In genomic region chr10:74898201-74898976, GRCh38 we compare ENCODE assay signal across 8 cellular contexts.
DNase-seq lines count a peak whose midpoint lies in the region; ATAC-seq and TF ChIP-seq lines count a peak whose summit lies in the region.

No MANE protein-coding gene starts in this region.

- H3K27ac ChIP-seq in HEK293 (ENCODE audit: extremely low read depth, low read depth, low read length) (no peak overlapping the region), OCI-LY1 (ENCODE audit: low read depth, low read length, poor library complexity, severe bottlenecking) (peak overlapping the region; percentile 1)

- H3F3A ChIP-seq in OCI-LY1 (ENCODE audit: insufficient read depth, low read length): no peaks in the 10 kb centered on the region

- CTCF ChIA-PET in HEK293 (lab: Yijun Ruan, JAX): interaction anchor here (0.6 to 0.9 kb wide), 2 partner anchors 123 to 433 kb away, joined by 4 read pairs; no protein-coding TSS in a partner anchor

- no peaks in the 10 kb centered on the region for H3K9me3 ChIP-seq in HEK293 (ENCODE audit: control insufficient read depth, insufficient read depth, low read depth, low read length)
- no peaks in the 10 kb centered on the region for H3K9me3 ChIP-seq in OCI-LY1 (ENCODE audit: low read length)

- no peaks in the 10 kb centered on the region for H3K9me2 ChIP-seq in OCI-LY1 (ENCODE audit: low read depth, low read length)

- peak; percentile 64 for ATAC-seq in GM18517 (IDR thresholded peaks at IDR 0.05; ENCODE audit: unreplicated experiment)

- H3K27me3 ChIP-seq in OCI-LY1 (ENCODE audit: insufficient read depth, low read length): no peaks in the 10 kb centered on the region

- H3K79me2 ChIP-seq in OCI-LY1 (ENCODE audit: insufficient read depth, low read length): peaks cover 33% of the 10 kb centered on the region

- no peaks in the 10 kb centered on the region for H4K20me1 ChIP-seq in OCI-LY1 (ENCODE audit: insufficient read depth, low read length)

- H3K4me2 ChIP-seq in OCI-LY1 (ENCODE audit: low read length): peak overlapping the region; percentile 28; the same call in 1 of the 2 replicates

- H3K27ac Mint-ChIP-seq in mesothelial cell of epicardium: peak overlapping the region; percentile 50

- H3K4me3 ChIP-seq in HEK293 (ENCODE audit: low read depth, low read length) (no peak overlapping the region), OCI-LY1 (ENCODE audit: low read depth, low read length, poor library complexity, severe bottlenecking) (no peak overlapping the region)

- H3K4me1 Mint-ChIP-seq in mesothelial cell of epicardium: peaks cover 61% of the 10 kb centered on the region

- no peak overlapping the region for H3K4me3 Mint-ChIP-seq in mesothelial cell of epicardium

- H2AFZ ChIP-seq in OCI-LY1 (ENCODE audit: low read length): no peak overlapping the region

- H3K4me1 ChIP-seq in HEK293 (ENCODE audit: control insufficient read depth, insufficient read depth, low read length): peaks cover 36% of the 10 kb centered on the region
- peaks cover 46% of the 10 kb centered on the region for H3K4me1 ChIP-seq in OCI-LY1 (ENCODE audit: insufficient read depth, low read length, severe bottlenecking)

- POLR2A ChIA-PET in HEK293 (lab: Yijun Ruan, JAX): interaction anchor here (0.7 kb wide), 3 partner anchors 49 to 202 kb away, joined by 3 to 4 read pairs (median 3); no protein-coding TSS in a partner anchor

- H3K36me3 ChIP-seq in HEK293 (ENCODE audit: control insufficient read depth in 2 of 2, insufficient read depth in 1 of 2, low read length in 2 of 2) (no peaks in the 10 kb centered on the region), OCI-LY1 (ENCODE audit: insufficient read depth, low read length) (no peaks in the 10 kb centered on the region)

- H3K27me3 Mint-ChIP-seq in mesothelial cell of epicardium (ENCODE audit: low read depth): no peaks in the 10 kb centered on the region

- TF ChIP-seq CTCF in HEK293 (tag by site-specific recombination; IDR thresholded peaks at IDR 0.05) (no peak), OCI-LY1 (IDR thresholded peaks at IDR 0.05; ENCODE audit: low read length) (no peak), mesothelial cell of epicardium (IDR thresholded peaks at IDR 0.05; ENCODE audit: unreplicated experiment) (no peak)

- peaks cover 1% of the 10 kb centered on the region for H3K36me3 Mint-ChIP-seq in mesothelial cell of epicardium

- no peak overlapping the region for H3K9ac ChIP-seq in OCI-LY1 (ENCODE audit: low read length)

- no peaks in the 10 kb centered on the region for H3K9me3 Mint-ChIP-seq in mesothelial cell of epicardium

- DNase-seq in mesothelial cell of epicardium (ENCODE audit: low spot score in 2 of 2, unreplicated experiment in 2 of 2) (no peak), NCI-H2196 treated with DMSO at 0.1 percent for 48 hours (lab: John Stamatoyannopoulos, UW; ENCODE audit: unreplicated experiment) (no peak), NCI-H2107 treated with DMSO at 0.1 percent for 48 hours (lab: John Stamatoyannopoulos, UW; ENCODE audit: unreplicated experiment) (no peak), kidney glomerular epithelial cell (lab: John Stamatoyannopoulos, UW) (no peak), NCI-H128 (lab: John Stamatoyannopoulos, UW; ENCODE audit: unreplicated experiment) (no peak)

TF ChIP-seq in HEK293, 187 proteins besides CTCF, POLR2A, EP300 and RAD21:
- TF ChIP-seq ZNF692 (tag by site-specific recombination; IDR thresholded peaks at IDR 0.05) (no peak), ZNF433 (tag by site-specific recombination; IDR thresholded peaks at IDR 0.05; ENCODE audit: low read depth) (no peak), SP2 (tag by site-specific recombination; IDR thresholded peaks at IDR 0.05) (no peak), ZNF184 (tag by site-specific recombination; IDR thresholded peaks at IDR 0.05) (no peak), PBX3 (CRISPR knock-in tag; IDR thresholded peaks at IDR 0.05) (no peak), ZNF362 (tag by site-specific recombination; IDR thresholded peaks at IDR 0.05) (0 out of 2 replicates have a peak, but pooled peaks have one; percentile 21), ZNF426 (tag by site-specific recombination; IDR thresholded peaks at IDR 0.05) (no peak), ZNF530 (tag by site-specific recombination; IDR thresholded peaks at IDR 0.05; ENCODE audit: low read depth) (no peak)
